ENCODE assay signal across 34 cellular contexts in the genomic region with DNA sequence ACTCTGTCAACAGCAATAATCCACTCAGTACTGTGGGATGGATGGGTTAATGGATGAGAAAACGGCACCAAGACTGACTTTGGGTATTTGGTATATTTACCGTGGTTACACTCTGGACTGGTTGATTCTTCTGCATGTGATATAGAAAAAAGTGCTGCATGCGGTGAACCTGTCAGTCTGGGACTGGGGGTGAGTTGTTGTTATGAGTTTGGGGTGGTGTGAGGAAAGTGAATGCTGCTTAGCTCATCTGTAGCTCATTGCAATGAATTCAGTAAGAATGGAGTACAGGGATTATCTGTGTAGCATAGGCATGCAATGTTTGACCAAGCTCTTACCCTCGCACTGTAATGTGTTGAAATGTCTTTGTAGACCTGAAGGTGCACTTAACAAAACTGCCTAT. TPM values are rescaled to one million over a fixed set of nuclear protein-coding genes. Genes with fewer than 3 reads are reported as not detected.
"Had no signal": no experiment of that assay in that cellular context is flagged by ENCODE, and none has a peak within 500 bp of the region (broad histone marks: within the 10 kb centered on the region; RNA-seq: fewer than 3 reads in every experiment).

No MANE protein-coding gene starts in this region.

- H3K9ac ChIP-seq: KMS-11 had no signal

- H2AFZ ChIP-seq: PC-9 had no signal

- H3K27ac ChIP-seq: KMS-11, PC-9, RWPE1, SJCRH30, SK-N-MC had no signal

- H3K4me2 ChIP-seq: KMS-11, PC-9 had no signal

- DNase-seq: Karpas-422, KBM-7, MM.1S, MV-4-11, NCI-H1092, NCI-H1105, NCI-H1417 treated with DMSO at 0.1 percent for 48 hours, NCI-H1436 treated with DMSO at 0.1 percent for 48 hours, NCI-H1694 treated with DMSO at 0.1 percent for 48 hours, NCI-H187 treated with DMSO at 0.1 percent for 48 hours, NCI-H2029, NCI-H2081, NCI-H2171 treated with DMSO at 0.1 percent for 48 hours, NCI-H2227 treated with DMSO at 0.1 percent for 48 hours, NCI-H345, NCI-H446, NCI-H510A treated with DMSO at 0.1 percent for 48 hours, NCI-H524 treated with DMSO at 0.1 percent for 48 hours, NCI-H526 treated with DMSO at 0.1 percent for 48 hours, NCI-H774, PC-9, SHP77, SIG-M5, SJCRH30 had no signal

- H3K9me3 ChIP-seq: SJCRH30 had no signal

- H3K27me3 ChIP-seq: SJCRH30 had no signal

- H3K36me3 ChIP-seq: SJCRH30 had no signal

- H3K4me1 ChIP-seq: SJCRH30 had no signal

- FAIRE-seq: RCC 7860 had no signal

- H3K4me3 ChIP-seq: PC-9, SJCRH30, SK-N-MC had no signal

RNA-seq across cellular contexts. Expression of a gene that starts 6.0 kb away (rescaled TPM):
- total RNA-seq: MCF 10A, NCI-H460, OCI-LY7, PC-9, Right ventricle myocardium inferior, RPMI7951, SJCRH30, SK-MEL-5 had no signal
